Comparison of ENCODE assay signal across 6 cellular contexts in genomic region chr19:19023376-19023775, GRCh38. TPM values are rescaled to one million over a fixed set of nuclear protein-coding genes. Genes with fewer than 3 reads are reported as not detected.
DNase-seq lines count a peak whose midpoint lies in the region; ATAC-seq and TF ChIP-seq lines count a peak whose summit lies in the region.
"Not testable (repeated sequence)": the region's sequence is repeated elsewhere in the genome, so short reads cannot be mapped to it uniquely, and the experiment has no call there.

No MANE protein-coding gene starts in this region.

- CTCF ChIA-PET in HEK293 (lab: Yijun Ruan, JAX) (interaction anchor here (0.6 to 0.9 kb wide), 3 partner anchors 38 to 153 kb away, joined by 3 read pairs; no protein-coding TSS in a partner anchor), MCF 10A (lab: Yijun Ruan, JAX) (interaction anchor here (0.6 to 1.1 kb wide), 3 partner anchors 17 to 88 kb away, joined by 3 to 4 read pairs (median 3); no protein-coding TSS in a partner anchor)

- BruUV-seq in MCF 10A (replicated peaks; lab: Mats Ljungman, UMichigan) = not testable (repeated sequence)

- H3K4me1 Mint-ChIP-seq in activated T-cell treated with anti-CD3 and anti-CD28 coated beads, Interleukin-2, amount 50 U/mL, for 24 hours (ENCODE audit: low read depth) = peaks cover 35% of the 10 kb centered on the region
- H3K4me1 Mint-ChIP-seq in MCF 10A (ENCODE audit: insufficient read depth, unreplicated experiment) (peaks cover 13% of the 10 kb centered on the region), neural crest cell (peaks cover 23% of the 10 kb centered on the region)
- peaks cover 27 to 30% of the 10 kb centered on the region in 2 donors for H3K4me1 Mint-ChIP-seq in effector memory CD8-positive, alpha-beta T cell (ENCODE audit: low read depth in 2 of 2)

- H3K36me3 Mint-ChIP-seq in activated T-cell treated with anti-CD3 and anti-CD28 coated beads, Interleukin-2, amount 50 U/mL, for 24 hours (ENCODE audit: low read depth) = peaks cover 87% of the 10 kb centered on the region
- H3K36me3 Mint-ChIP-seq in MCF 10A (ENCODE audit: insufficient read depth, unreplicated experiment) = peaks cover 92% of the 10 kb centered on the region
- peaks cover 71% of the 10 kb centered on the region for H3K36me3 Mint-ChIP-seq in effector memory CD8-positive, alpha-beta T cell (ENCODE audit: insufficient read depth)
- H3K36me3 Mint-ChIP-seq in neural crest cell (ENCODE audit: low read depth) = peaks cover 25% of the 10 kb centered on the region

- H3K27ac ChIP-seq in HEK293 (ENCODE audit: extremely low read depth, low read depth, low read length) = not testable (repeated sequence)
- H3K27ac ChIP-seq in fibroblast of lung (ENCODE audit: insufficient read depth, low read length) = peak overlapping the region; percentile 14

- not testable (repeated sequence) for H3K4me2 ChIP-seq in fibroblast of lung (ENCODE audit: extremely low read depth, insufficient read depth, low read length)

- H3K4me3 Mint-ChIP-seq in activated T-cell treated with anti-CD3 and anti-CD28 coated beads, Interleukin-2, amount 50 U/mL, for 24 hours; MCF 10A (ENCODE audit: unreplicated experiment); effector memory CD8-positive, alpha-beta T cell; neural crest cell: not testable (repeated sequence)

- peak overlapping the region; percentile 42 for H3K27ac Mint-ChIP-seq in activated T-cell treated with anti-CD3 and anti-CD28 coated beads, Interleukin-2, amount 50 U/mL, for 24 hours
- H3K27ac Mint-ChIP-seq in MCF 10A (ENCODE audit: low read depth, unreplicated experiment) = not testable (repeated sequence)
- H3K27ac Mint-ChIP-seq in effector memory CD8-positive, alpha-beta T cell = peak overlapping the region; percentile 81 to 85
- peak overlapping the region; percentile 27 for H3K27ac Mint-ChIP-seq in neural crest cell (ENCODE audit: unreplicated experiment)

- not testable (repeated sequence) for H3K27me3 ChIP-seq in fibroblast of lung (ENCODE audit: control insufficient read depth, insufficient read depth, low read length)

- TF ChIP-seq CTCF in HEK293 (tag by site-specific recombination; IDR thresholded peaks at IDR 0.05); MCF 10A (IDR thresholded peaks at IDR 0.05; ENCODE audit: unreplicated experiment); fibroblast of lung (conservative IDR thresholded peaks at IDR 0.05 in 1 of 2, IDR thresholded peaks at IDR 0.05 in 1 of 2; ENCODE audit: low read depth in 1 of 2, low read length in 2 of 2); neural crest cell (conservative IDR thresholded peaks at IDR 0.05): not testable (repeated sequence)

- H3K4me3 ChIP-seq in HEK293 (ENCODE audit: low read depth, low read length); fibroblast of lung (replicated peaks in 1 of 4; ENCODE audit: control extremely low read depth in 1 of 4, insufficient read depth in 1 of 4, low read depth in 3 of 4, low read length in 4 of 4): not testable (repeated sequence)

- not testable (repeated sequence) for ATAC-seq in effector memory CD8-positive, alpha-beta T cell (replicated peaks)

- H4K20me1 ChIP-seq in fibroblast of lung (ENCODE audit: control insufficient read depth, extremely low read depth, insufficient read depth, low read length) = not testable (repeated sequence)

- DNase-seq in activated T-cell treated with anti-CD3 and anti-CD28 coated beads, Interleukin-2, amount 50 U/mL, for 24 hours; effector memory CD8-positive, alpha-beta T cell; fibroblast of lung (ENCODE audit: low read depth in 2 of 2); neural crest cell (ENCODE audit: low read depth, low spot score): not testable (repeated sequence)
- DNase-seq in MCF 10A (ENCODE audit: unreplicated experiment) = peak; percentile 15

- POLR2A ChIA-PET in HEK293 (lab: Yijun Ruan, JAX) = not testable (repeated sequence)
- POLR2A ChIA-PET in MCF 10A (lab: Yijun Ruan, JAX) = interaction anchor here (0.8 kb wide), 1 partner anchor 14 kb away, joined by 3 read pairs; no protein-coding TSS in a partner anchor

- not testable (repeated sequence) for H3K9me3 ChIP-seq in HEK293 (ENCODE audit: control insufficient read depth, insufficient read depth, low read depth, low read length); fibroblast of lung (ENCODE audit: control insufficient read depth, insufficient read depth, low read depth, low read length)

- not testable (repeated sequence) for H3K9me3 Mint-ChIP-seq in activated T-cell treated with anti-CD3 and anti-CD28 coated beads, Interleukin-2, amount 50 U/mL, for 24 hours; MCF 10A (ENCODE audit: unreplicated experiment); effector memory CD8-positive, alpha-beta T cell; neural crest cell

- intact Hi-C loops in MCF 10A (cut with micrococcal nuclease) = not testable (repeated sequence)

- peaks cover 77 to 81% of the 10 kb centered on the region in 2 experiments for H3K36me3 ChIP-seq in HEK293 (ENCODE audit: control insufficient read depth in 2 of 2, insufficient read depth in 1 of 2, low read length in 2 of 2)
- H3K36me3 ChIP-seq in fibroblast of lung (ENCODE audit: control insufficient read depth, insufficient read depth, low read length) = peaks cover 26% of the 10 kb centered on the region

- not testable (repeated sequence) for H2AFZ ChIP-seq in fibroblast of lung (ENCODE audit: low read length)

- not testable (repeated sequence) for H3K4me1 ChIP-seq in HEK293 (ENCODE audit: control insufficient read depth, insufficient read depth, low read length); fibroblast of lung (ENCODE audit: control insufficient read depth, extremely low read depth, insufficient read depth, low read length)

- H3K27me3 Mint-ChIP-seq in activated T-cell treated with anti-CD3 and anti-CD28 coated beads, Interleukin-2, amount 50 U/mL, for 24 hours; MCF 10A (ENCODE audit: insufficient read depth, unreplicated experiment); effector memory CD8-positive, alpha-beta T cell; neural crest cell (ENCODE audit: low read depth): not testable (repeated sequence)

- not testable (repeated sequence) for H3K9ac ChIP-seq in fibroblast of lung (ENCODE audit: insufficient read depth, low read length)

- H3K79me2 ChIP-seq in fibroblast of lung (ENCODE audit: control insufficient read depth, insufficient read depth, low read length) = peaks cover 61% of the 10 kb centered on the region

TF ChIP-seq in HEK293, 187 proteins besides CTCF, POLR2A, EP300 and RAD21:
- 0 out of 2 replicates have a peak, but pooled peaks have one; percentile 17 for TF ChIP-seq PRDM10 (tag by site-specific recombination; IDR thresholded peaks at IDR 0.05)

RNA-seq across cellular contexts. Expression of gene SUGP2, which starts 9.9 kb away (rescaled TPM):
- total RNA-seq in MCF 10A (2022) (69.1 and 75.8 TPM in 2 replicates), fibroblast of lung (24.7 and 31.4 TPM in 2 replicates), neural crest cell (149 and 160 TPM in 2 replicates)
- 29.2 and 32.9 TPM in 2 replicates for polyA plus RNA-seq in fibroblast of lung
- 28.6 and 32.3 TPM in 2 replicates for polyA plus RNA-seq in fibroblast of lung (2012)
- 12.9 and 26.8 TPM in 2 replicates for polyA minus RNA-seq in fibroblast of lung (ENCODE audit: low replicate concordance)

RNA-seq across cellular contexts. Expression of gene ARMC6, which starts 10.0 kb away (rescaled TPM):
- 24.8 and 37.1 TPM in 2 replicates for total RNA-seq in MCF 10A (2022)
- 25.7 and 35.8 TPM in 2 replicates for total RNA-seq in fibroblast of lung
- polyA plus RNA-seq in fibroblast of lung = 14.0 and 23.0 TPM in 2 replicates
- 23.4 and 37.8 TPM in 2 replicates for polyA plus RNA-seq in fibroblast of lung (2012)
- 70.0 and 82.4 TPM in 2 replicates for polyA minus RNA-seq in fibroblast of lung (ENCODE audit: low replicate concordance)
- total RNA-seq in neural crest cell = 52.5 and 57.9 TPM in 2 replicates

RNA-seq across cellular contexts. Expression of gene SLC25A42, which starts 40.4 kb away (rescaled TPM):
- total RNA-seq in MCF 10A (2022) = 3.1 and 3.7 TPM in 2 replicates
- total RNA-seq in fibroblast of lung = 4.9 and 7.1 TPM in 2 replicates
- polyA plus RNA-seq in fibroblast of lung = 3.5 and 3.6 TPM in 2 replicates
- polyA plus RNA-seq in fibroblast of lung (2012) = 5.6 and 5.9 TPM in 2 replicates
- 4.8 and 11.4 TPM in 2 replicates for polyA minus RNA-seq in fibroblast of lung (ENCODE audit: low replicate concordance)
- 10.5 and 11.1 TPM in 2 replicates for total RNA-seq in neural crest cell
